16 cellular contexts compared by ENCODE assay signal in the genomic region with DNA sequence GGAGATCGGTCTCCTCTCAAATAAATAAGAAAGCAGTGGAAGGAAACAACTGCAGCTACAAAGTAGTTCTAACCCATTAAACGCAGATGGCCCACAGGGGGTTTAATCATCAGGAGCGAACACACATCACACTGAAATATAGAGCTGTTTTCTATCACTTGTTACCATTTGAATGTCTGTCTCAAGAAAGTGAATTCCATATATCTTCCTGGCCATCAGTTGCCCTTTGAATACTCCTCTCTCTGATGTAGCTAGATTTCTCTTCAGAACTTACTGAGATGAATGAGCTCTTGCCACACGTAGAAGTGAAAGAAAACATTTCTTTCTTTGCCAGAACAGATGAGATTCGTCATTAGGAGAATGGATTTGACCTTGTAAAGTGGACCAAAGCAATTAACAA. TPM values are rescaled to one million over a fixed set of nuclear protein-coding genes. Genes with fewer than 3 reads are reported as not detected.
DNase-seq lines count a peak whose midpoint lies in the region; ATAC-seq and TF ChIP-seq lines count a peak whose summit lies in the region.
"Had no signal": no experiment of that assay in that cellular context is flagged by ENCODE, and none has a peak within 500 bp of the region (broad histone marks: within the 10 kb centered on the region; RNA-seq: fewer than 3 reads in every experiment).

No MANE protein-coding gene starts in this region.

- H3K27ac Mint-ChIP-seq in mesothelial cell of epicardium: peak overlapping the region; percentile 62

- H3K4me3 ChIP-seq in WERI-Rb-1 (ENCODE audit: low read depth, low read length): 0 out of 2 replicates have a peak overlapping the region, but pooled peaks have one; percentile 1

- H3K9me3 Mint-ChIP-seq in mesothelial cell of epicardium: no peaks in the 10 kb centered on the region

- no peaks in the 10 kb centered on the region for H3K27me3 ChIP-seq in WERI-Rb-1 (ENCODE audit: insufficient read depth, low read depth, severe bottlenecking)

- peak overlapping the region; percentile 18 for H3K4me3 Mint-ChIP-seq in mesothelial cell of epicardium

- peaks cover 35% of the 10 kb centered on the region for H3K4me1 Mint-ChIP-seq in mesothelial cell of epicardium

- TF ChIP-seq CTCF in WERI-Rb-1 (IDR thresholded peaks at IDR 0.05; ENCODE audit: low read depth, low read length) (no peak), mesothelial cell of epicardium (IDR thresholded peaks at IDR 0.05; ENCODE audit: unreplicated experiment) (no peak)

- no peaks in the 10 kb centered on the region for H3K9me3 ChIP-seq in WERI-Rb-1 (ENCODE audit: severe bottlenecking)

- H3K27me3 Mint-ChIP-seq in mesothelial cell of epicardium (ENCODE audit: low read depth): no peaks in the 10 kb centered on the region

- H3K36me3 ChIP-seq in WERI-Rb-1: no peaks in the 10 kb centered on the region

- H3K27ac ChIP-seq in WERI-Rb-1: no peak overlapping the region

- ATAC-seq in GM21528 (IDR thresholded peaks at IDR 0.05; ENCODE audit: low FRiP score, unreplicated experiment): no peak
- ATAC-seq: HCT116 had no signal

- peaks cover 2% of the 10 kb centered on the region for H3K36me3 Mint-ChIP-seq in mesothelial cell of epicardium

- DNase-seq in NCI-H82 (lab: John Stamatoyannopoulos, UW) (peak; percentile 27), NCI-H82 treated with DMSO at 0.1 percent for 48 hours (lab: John Stamatoyannopoulos, UW; ENCODE audit: unreplicated experiment) (no peak), WERI-Rb-1 (no peak), mesothelial cell of epicardium (ENCODE audit: low spot score in 2 of 2, unreplicated experiment in 2 of 2) (no peak), NCI-H2171 treated with DMSO at 0.1 percent for 48 hours (lab: John Stamatoyannopoulos, UW) (no peak), GM19240 (ENCODE audit: insufficient read length, low spot score) (no peak), NCI-H128 (lab: John Stamatoyannopoulos, UW; ENCODE audit: unreplicated experiment) (no peak)
- DNase-seq: 8988T, C1 segment of cervical spinal cord, DMS153, MV-4-11, NCI-H1436 treated with DMSO at 0.1 percent for 48 hours, NCI-H2081, SIG-M5 had no signal

RNA-seq across cellular contexts. Expression of a gene that starts 29.2 kb away (rescaled TPM):
- total RNA-seq in mesothelial cell of epicardium: 12.4 to 14.2 TPM (median 12.7 TPM) in 3 replicates
